In genomic region chr12:51028126-51028810, GRCh38 we compare ENCODE assay signal across 1 cellular context.
TF ChIP-seq lines count a peak whose summit lies in the region.

No MANE protein-coding gene starts in this region.

TF ChIP-seq in H1, 55 proteins besides CTCF, POLR2A, EP300 and RAD21:
- TF ChIP-seq TAF1 (IDR thresholded peaks at IDR 0.05; ENCODE audit: low read depth, low read length) (peak; percentile 77), MAFK (IDR thresholded peaks at IDR 0.05; ENCODE audit: low read depth, low read length) (no peak), MAX (IDR thresholded peaks at IDR 0.05) (0 out of 2 replicates have a peak, but pooled peaks have one; percentile 11), RXRA (IDR thresholded peaks at IDR 0.05; ENCODE audit: insufficient read depth, low read depth, low read length) (no peak), TBP (IDR thresholded peaks at IDR 0.05; ENCODE audit: low read depth, low read length) (peak; percentile 84), KDM4A (IDR thresholded peaks at IDR 0.05; ENCODE audit: low read depth, low read length, severe bottlenecking) (no peak)
